ENCODE assay signal across 1 cellular context in genomic region chr9:91048739-91049138, GRCh38.
TF ChIP-seq lines count a peak whose summit lies in the region.

No MANE protein-coding gene starts in this region.

TF ChIP-seq in HCT116, 20 proteins besides CTCF, POLR2A, EP300 and RAD21 (continued from another document):
- TF ChIP-seq EZH2 (IDR thresholded peaks at IDR 0.05) (no peak), MAX (IDR thresholded peaks at IDR 0.05) (no peak), CEBPB (IDR thresholded peaks at IDR 0.05; ENCODE audit: low read depth) (no peak), CBX3 (IDR thresholded peaks at IDR 0.05; ENCODE audit: low read depth) (no peak), YY1 (IDR thresholded peaks at IDR 0.05; ENCODE audit: extremely low read depth, insufficient replicate concordance, low read depth, low read length) (no peak), ZBTB33 (IDR thresholded peaks at IDR 0.05; ENCODE audit: extremely low read depth, insufficient replicate concordance, low read length) (no peak), ZFX (IDR thresholded peaks at IDR 0.05) (no peak), JUND (IDR thresholded peaks at IDR 0.05) (no peak), EGR1 (IDR thresholded peaks at IDR 0.05; ENCODE audit: low read depth) (no peak), EZH2phosphoT487 (IDR thresholded peaks at IDR 0.05; ENCODE audit: borderline replicate concordance) (no peak), REST (IDR thresholded peaks at IDR 0.05; ENCODE audit: low read depth) (no peak), ATF3 (IDR thresholded peaks at IDR 0.05) (no peak), SP1 (IDR thresholded peaks at IDR 0.05; ENCODE audit: low read depth) (no peak), SIN3A (IDR thresholded peaks at IDR 0.05; ENCODE audit: low read depth) (no peak), FOSL1 (IDR thresholded peaks at IDR 0.05; ENCODE audit: low read depth) (no peak)
